Comparison of ENCODE assay signal across 17 cellular contexts in genomic region chr17:72788950-72789585, GRCh38.
DNase-seq lines count a peak whose midpoint lies in the region; ATAC-seq and TF ChIP-seq lines count a peak whose summit lies in the region.
"Had no signal": no experiment of that assay in that cellular context is flagged by ENCODE, and none has a peak within 500 bp of the region (broad histone marks: within the 10 kb centered on the region; RNA-seq: fewer than 3 reads in every experiment).

No MANE protein-coding gene starts in this region.

- DNase-seq in A673 (ENCODE audit: low spot score) (peak; percentile 18), HK-2 (ENCODE audit: unreplicated experiment) (peak; percentile 8), NCI-H774 (lab: John Stamatoyannopoulos, UW) (peak; percentile 51), fibroblast of pulmonary artery (ENCODE audit: low read depth) (peak; percentile 67), H7 (no peak), iPS-NIHi11 (ENCODE audit: low spot score) (no peak), ascending aorta (ENCODE audit: low spot score in 2 of 2) (no peak)
- DNase-seq: activated CD4-positive, alpha-beta memory T cell treated with anti-CD3 and anti-CD28 coated beads, Interleukin-2, amount 10 ng/mL, durations not matched to agents 7 days and 5 days; body of pancreas; effector CD8-positive, alpha-beta T cell; glutamatergic neuron; GOT3; NCI-H1436; NCI-H526; nephron progenitor cell; Peyer's patch had no signal

- CTCF ChIA-PET in A673 (lab: Charles Lee): no interaction called here

- H3K36me3 ChIP-seq in A673 (ENCODE audit: insufficient read depth, low read length, poor library complexity, severe bottlenecking): no peaks in the 10 kb centered on the region
- no peaks in the 10 kb centered on the region for H3K36me3 ChIP-seq in H7 (replicated peaks; ENCODE audit: control insufficient read depth, insufficient read depth, low read length)
- H3K36me3 ChIP-seq in ascending aorta: peaks cover 0 to 13% of the 10 kb centered on the region in 2 donors
- H3K36me3 ChIP-seq: Peyer's patch had no signal

- TF ChIP-seq CTCF in A673 (conservative IDR thresholded peaks at IDR 0.05; ENCODE audit: low read depth, low read length) (no peak), fibroblast of pulmonary artery (IDR thresholded peaks at IDR 0.05; ENCODE audit: low read length, missing control alignments) (no peak), ascending aorta (IDR thresholded peaks at IDR 0.05) (no peak)

- POLR2A ChIA-PET in A673 (lab: Charles Lee; ENCODE audit: low non-redundant PET): no interaction called here

- no TSS peak for BruUV-seq in A673 (replicated peaks; lab: Mats Ljungman, UMichigan)

- H3K4me1 ChIP-seq in A673 (ENCODE audit: insufficient read depth, low read length, poor library complexity, severe bottlenecking): no peaks in the 10 kb centered on the region
- no peaks in the 10 kb centered on the region for H3K4me1 ChIP-seq in ascending aorta
- H3K4me1 ChIP-seq: body of pancreas, Peyer's patch had no signal

- intact Hi-C loops in A673 (cut with micrococcal nuclease; ENCODE audit: unreplicated experiment) (no loop called here), ascending aorta (cut with DNase I) (no loop called here)

- H3K27me3 ChIP-seq in A673 (replicated peaks; ENCODE audit: insufficient read depth, low read depth, low read length, poor library complexity) (no peaks in the 10 kb centered on the region), H7 (ENCODE audit: control insufficient read depth, insufficient read depth, low read length) (no peaks in the 10 kb centered on the region), ascending aorta (no peaks in the 10 kb centered on the region)
- H3K27me3 ChIP-seq: body of pancreas, Peyer's patch had no signal

- no peaks in the 10 kb centered on the region for H3K9me3 ChIP-seq in A673 (ENCODE audit: low read depth, low read length, poor library complexity, severe bottlenecking)
- H3K9me3 ChIP-seq in ascending aorta: peaks cover 0 to 6% of the 10 kb centered on the region in 2 donors
- H3K9me3 ChIP-seq: body of pancreas, Peyer's patch had no signal

- no peak overlapping the region for H3K4me3 ChIP-seq in A673 (ENCODE audit: low read depth, low read length, poor library complexity, severe bottlenecking)
- no peak overlapping the region for H3K4me3 ChIP-seq in fibroblast of pulmonary artery (replicated peaks; ENCODE audit: low read depth, low read length)
- H3K4me3 ChIP-seq in H7 (ENCODE audit: insufficient read depth, low read depth, low read length): no peak overlapping the region
- H3K4me3 ChIP-seq in ascending aorta: no peak overlapping the region
- H3K4me3 ChIP-seq: body of pancreas, Peyer's patch had no signal

- H3K27ac ChIP-seq in A673 (ENCODE audit: low read depth, low read length, poor library complexity, severe bottlenecking) (no peak overlapping the region), ascending aorta (no peak overlapping the region)
- H3K27ac ChIP-seq: body of pancreas, Peyer's patch had no signal

- ATAC-seq in HG02840 (IDR thresholded peaks at IDR 0.05; ENCODE audit: low FRiP score, unreplicated experiment): no peak
- ATAC-seq: body of pancreas had no signal

Comparison
In these comparisons a context has a peak if more than half of its experiments do, and no peak if none do; other contexts are left out.
1. DNase-seq: peak in A673 (single experiment), HK-2 (single experiment), NCI-H774 (single experiment) and fibroblast of pulmonary artery (single experiment); none in H7 (single experiment), iPS-NIHi11 (single experiment) and ascending aorta (0 of 2).